8 cellular contexts compared by ENCODE assay signal in genomic region chr5:10577371-10578291, GRCh38.
DNase-seq lines count a peak whose midpoint lies in the region; ATAC-seq and TF ChIP-seq lines count a peak whose summit lies in the region.

No MANE protein-coding gene starts in this region.

- no peaks in the 10 kb centered on the region for H4K20me1 ChIP-seq in DOHH2 (ENCODE audit: control insufficient read depth, insufficient read depth, low read depth, low read length)

- in situ Hi-C loops in GM13977 (cut with MboI; ENCODE audit: low pct_unique_long_range_greater_than_20kb, low sequenced_read_pairs, unreplicated experiment) = no loop called here

- H3K27ac ChIP-seq in DOHH2 (ENCODE audit: low read depth, low read length) = no peak overlapping the region

- peak overlapping the region; percentile 60; the same call in 1 of the 2 replicates for H3K4me3 ChIP-seq in DOHH2 (ENCODE audit: low read length)

- peak; percentile 37 for ATAC-seq in GM21576 (IDR thresholded peaks at IDR 0.05; ENCODE audit: unreplicated experiment)

- no peaks in the 10 kb centered on the region for H3K9me3 ChIP-seq in DOHH2 (ENCODE audit: control insufficient read depth, insufficient read depth, low read length)

- no peaks in the 10 kb centered on the region for H3K79me2 ChIP-seq in DOHH2 (ENCODE audit: control insufficient read depth, low read length)

- H3K4me1 ChIP-seq in DOHH2 (ENCODE audit: control insufficient read depth, low read length) = peaks cover 68% of the 10 kb centered on the region

- H3F3A ChIP-seq in DOHH2 (ENCODE audit: control insufficient read depth, insufficient read depth) = peaks cover 12% of the 10 kb centered on the region

- no peak for TF ChIP-seq CTCF in DOHH2 (IDR thresholded peaks at IDR 0.05; ENCODE audit: low read depth, low read length, poor library complexity, severe bottlenecking)
- no peak for TF ChIP-seq CTCF in GM13977 (IDR thresholded peaks at IDR 0.05; ENCODE audit: extremely low read depth, insufficient read depth, missing control alignments)

- DNase-seq in NOMO-1 treated with dmso at 0.1 percent for 144 hours (lab: John Stamatoyannopoulos, UW; ENCODE audit: unreplicated experiment) (peak; percentile 25), islet precursor cell (peak; percentile 50), GM13977 (ENCODE audit: low spot score) (no peak), iPS-NIHi11 (ENCODE audit: low spot score) (no peak), SIG-M5 (lab: John Stamatoyannopoulos, UW) (no peak), middle frontal gyrus (ENCODE audit: extremely low spot score, low spot score) (no peak)

- no peaks in the 10 kb centered on the region for H3K9me2 ChIP-seq in DOHH2 (replicated peaks; ENCODE audit: control insufficient read depth, low read length)

- H3K36me3 ChIP-seq in DOHH2 (ENCODE audit: control insufficient read depth, low read length) = no peaks in the 10 kb centered on the region

- H3K27me3 ChIP-seq in DOHH2 (ENCODE audit: control insufficient read depth, low read length) = peaks cover 5% of the 10 kb centered on the region; the same call in 1 of the 2 replicates

- H3K4me2 ChIP-seq in DOHH2 (ENCODE audit: low read length) = peak overlapping the region; percentile 84

Comparison
In these comparisons a context has a peak if more than half of its experiments do, and no peak if none do; other contexts are left out.
1. DNase-seq: peak in NOMO-1 treated with dmso at 0.1 percent for 144 hours (single experiment) and islet precursor cell (single experiment); none in GM13977 (single experiment), iPS-NIHi11 (single experiment), SIG-M5 (single experiment) and middle frontal gyrus (single experiment).